Comparison of ENCODE assay signal across 26 cellular contexts in the genomic region with DNA sequence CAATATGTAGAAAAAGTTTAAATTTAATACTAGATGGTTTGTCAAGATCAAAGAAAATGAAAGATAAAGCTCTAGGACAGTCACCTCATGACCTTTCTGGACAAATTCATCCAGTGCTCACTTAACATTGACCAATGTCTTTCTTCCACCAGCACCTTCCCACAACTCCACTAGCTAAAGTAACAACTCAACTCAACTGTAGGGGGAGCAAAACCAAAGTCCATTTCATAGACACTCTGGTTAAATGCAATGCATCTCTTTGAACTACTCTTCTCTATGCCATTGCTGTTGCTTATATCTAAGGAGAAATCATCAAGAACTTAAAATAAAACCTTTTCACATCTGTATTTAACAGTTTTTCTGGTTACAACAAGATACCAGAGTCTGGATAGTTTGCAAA. TPM values are rescaled to one million over a fixed set of nuclear protein-coding genes. Genes with fewer than 3 reads are reported as not detected.
DNase-seq lines count a peak whose midpoint lies in the region; ATAC-seq and TF ChIP-seq lines count a peak whose summit lies in the region.
"Had no signal": no experiment of that assay in that cellular context is flagged by ENCODE, and none has a peak within 500 bp of the region (broad histone marks: within the 10 kb centered on the region; RNA-seq: fewer than 3 reads in every experiment).

No MANE protein-coding gene starts in this region.

- no peaks in the 10 kb centered on the region for H4K20me1 ChIP-seq in OCI-LY7 (ENCODE audit: insufficient read depth, low read length)

- no peaks in the 10 kb centered on the region for H3K4me1 ChIP-seq in A673 (ENCODE audit: insufficient read depth, low read length, poor library complexity, severe bottlenecking)
- H3K4me1 ChIP-seq in OCI-LY7 (ENCODE audit: insufficient read depth, low read length, poor library complexity, severe bottlenecking) = no peaks in the 10 kb centered on the region
- H3K4me1 ChIP-seq: vagina had no signal

- CTCF ChIA-PET in A673 (lab: Charles Lee) (no interaction called here), OCI-LY7 (lab: Charles Lee; ENCODE audit: unreplicated experiment) (no interaction called here)

- no peaks in the 10 kb centered on the region for H3K9me3 ChIP-seq in A673 (ENCODE audit: low read depth, low read length, poor library complexity, severe bottlenecking)
- H3K9me3 ChIP-seq in OCI-LY7 (ENCODE audit: low read length) = no peaks in the 10 kb centered on the region
- H3K9me3 ChIP-seq: vagina had no signal

- H3K27ac ChIP-seq in A673 (ENCODE audit: low read depth, low read length, poor library complexity, severe bottlenecking) (no peak overlapping the region), OCI-LY7 (ENCODE audit: low read depth, low read length, poor library complexity, severe bottlenecking) (no peak overlapping the region)
- H3K27ac ChIP-seq: skin epidermis, vagina had no signal

- TF ChIP-seq CTCF in A673 (conservative IDR thresholded peaks at IDR 0.05; ENCODE audit: low read depth, low read length) = 0 out of 2 replicates have a peak, but pooled peaks have one; percentile 18
- TF ChIP-seq CTCF in GM13977 (IDR thresholded peaks at IDR 0.05; ENCODE audit: extremely low read depth, insufficient read depth, missing control alignments) = peak; percentile 4
- peak; percentile 28; the same call in 1 of the 2 replicates for TF ChIP-seq CTCF in OCI-LY7 (conservative IDR thresholded peaks at IDR 0.05; ENCODE audit: low read length)
- no peak for TF ChIP-seq CTCF in chondrocyte (IDR thresholded peaks at IDR 0.05)

- H3K4me3 Mint-ChIP-seq in chondrocyte (ENCODE audit: unreplicated experiment) = no peak overlapping the region
- H3K4me3 Mint-ChIP-seq: activated naive CD8-positive, alpha-beta T cell treated with anti-CD3 and anti-CD28 coated beads for 36 hours; activated T-helper 17 cell treated with anti-CD3 and anti-CD28 coated beads, Interleukin-2, amount 50 U/mL, for 72 hours; CD14-positive monocyte; IgD-negative memory B cell; stimulated activated memory B cell treated with anti-CD40 and anti-IgM and Interleukin-4, amounts not matched to agents 10 μg/mL and 1 μg/mL and 100 μg/mL, for 72 hours; T-helper 2 cell treated with Interferon-gamma antibody and Interleukin-4, amounts not matched to agents 5 μg/mL and 100 μg/mL, for 36 hours had no signal

- in situ Hi-C loops in GM13977 (cut with MboI; ENCODE audit: low pct_unique_long_range_greater_than_20kb, low sequenced_read_pairs, unreplicated experiment) = no loop called here

- H3K9me3 Mint-ChIP-seq in chondrocyte (ENCODE audit: low read depth) = no peaks in the 10 kb centered on the region
- H3K9me3 Mint-ChIP-seq: stimulated activated memory B cell treated with anti-CD40 and anti-IgM and Interleukin-4, amounts not matched to agents 10 μg/mL and 1 μg/mL and 100 μg/mL, for 72 hours had no signal

- no peaks in the 10 kb centered on the region for H3K27me3 Mint-ChIP-seq in chondrocyte (ENCODE audit: low read depth)
- H3K27me3 Mint-ChIP-seq: activated naive CD8-positive, alpha-beta T cell treated with anti-CD3 and anti-CD28 coated beads for 36 hours; activated T-helper 17 cell treated with anti-CD3 and anti-CD28 coated beads, Interleukin-2, amount 50 U/mL, for 72 hours; IgD-negative memory B cell; stimulated activated memory B cell treated with anti-CD40 and anti-IgM and Interleukin-4, amounts not matched to agents 10 μg/mL and 1 μg/mL and 100 μg/mL, for 72 hours had no signal

- no peaks in the 10 kb centered on the region for H3K27me3 ChIP-seq in A673 (replicated peaks; ENCODE audit: insufficient read depth, low read depth, low read length, poor library complexity)
- H3K27me3 ChIP-seq: vagina had no signal

- ATAC-seq in HG03196 (IDR thresholded peaks at IDR 0.05; ENCODE audit: unreplicated experiment) (no peak), GM21367 (IDR thresholded peaks at IDR 0.05; ENCODE audit: unreplicated experiment) (no peak)
- ATAC-seq: activated T-helper 17 cell treated with anti-CD3 and anti-CD28 coated beads, Interleukin-2, amount 50 U/mL, for 72 hours; stimulated activated memory B cell treated with anti-CD40 and anti-IgM and Interleukin-4, amounts not matched to agents 10 μg/mL and 1 μg/mL and 100 μg/mL, for 72 hours had no signal

- intact Hi-C loops in A673 (cut with micrococcal nuclease; ENCODE audit: unreplicated experiment) = no loop called here
- intact Hi-C loops in OCI-LY7 (cut with micrococcal nuclease; ENCODE audit: unreplicated experiment) = no loop called here

- H3K4me1 Mint-ChIP-seq in chondrocyte (ENCODE audit: low read depth) = no peaks in the 10 kb centered on the region
- H3K4me1 Mint-ChIP-seq: activated naive CD8-positive, alpha-beta T cell treated with anti-CD3 and anti-CD28 coated beads for 36 hours; activated T-helper 17 cell treated with anti-CD3 and anti-CD28 coated beads, Interleukin-2, amount 50 U/mL, for 72 hours; CD14-positive monocyte; IgD-negative memory B cell; stimulated activated memory B cell treated with anti-CD40 and anti-IgM and Interleukin-4, amounts not matched to agents 10 μg/mL and 1 μg/mL and 100 μg/mL, for 72 hours had no signal

- no TSS peak for BruUV-seq in A673 (replicated peaks; lab: Mats Ljungman, UMichigan)
- BruUV-seq in OCI-LY7 (replicated peaks; lab: Mats Ljungman, UMichigan) = no TSS peak

- H3K36me3 ChIP-seq in A673 (ENCODE audit: insufficient read depth, low read length, poor library complexity, severe bottlenecking) (no peaks in the 10 kb centered on the region), OCI-LY7 (ENCODE audit: insufficient read depth, low read length) (no peaks in the 10 kb centered on the region)
- H3K36me3 ChIP-seq: vagina had no signal

- POLR2A ChIA-PET in A673 (lab: Charles Lee; ENCODE audit: low non-redundant PET) = no interaction called here
- POLR2A ChIA-PET in OCI-LY7 (lab: Charles Lee) = no interaction called here

- no peaks in the 10 kb centered on the region for H3K79me2 ChIP-seq in OCI-LY7 (ENCODE audit: insufficient read depth, low read depth, low read length)

- no peaks in the 10 kb centered on the region for H3K9me2 ChIP-seq in OCI-LY7 (ENCODE audit: insufficient read depth, low read length)

- H3K4me2 ChIP-seq in OCI-LY7 (ENCODE audit: low read length) = no peak overlapping the region

- H3K27ac Mint-ChIP-seq in chondrocyte (ENCODE audit: unreplicated experiment) = no peak overlapping the region
- H3K27ac Mint-ChIP-seq: activated naive CD8-positive, alpha-beta T cell treated with anti-CD3 and anti-CD28 coated beads for 36 hours; activated T-helper 17 cell treated with anti-CD3 and anti-CD28 coated beads, Interleukin-2, amount 50 U/mL, for 72 hours; CD14-positive monocyte; IgD-negative memory B cell; stimulated activated memory B cell treated with anti-CD40 and anti-IgM and Interleukin-4, amounts not matched to agents 10 μg/mL and 1 μg/mL and 100 μg/mL, for 72 hours; T-helper 2 cell treated with Interferon-gamma antibody and Interleukin-4, amounts not matched to agents 5 μg/mL and 100 μg/mL, for 36 hours had no signal

- DNase-seq in A673 (ENCODE audit: low spot score) (peak; percentile 0), GM13977 (ENCODE audit: low spot score) (no peak), OCI-LY7 (ENCODE audit: low spot score) (no peak), iPS-NIHi11 (ENCODE audit: low spot score) (peak; percentile 11), chondrocyte (ENCODE audit: low spot score) (no peak)
- DNase-seq in central memory CD4-positive, alpha-beta T cell = no peak
- DNase-seq: activated CD8-positive, alpha-beta memory T cell treated with anti-CD3 and anti-CD28 coated beads, Interleukin-2, amount 50 U/mL, for 4 hours; activated naive CD8-positive, alpha-beta T cell treated with anti-CD3 and anti-CD28 coated beads for 36 hours; hippocampal formation; NCI-H187; NCI-H774; stimulated activated CD4-positive, alpha-beta T cell treated with anti-CD3 and anti-CD28 coated beads, Interleukin-1b, Interleukin-23, amount 100 ng/mL, for 48 hours had no signal

- no peaks in the 10 kb centered on the region for H3K36me3 Mint-ChIP-seq in chondrocyte (ENCODE audit: low read depth)
- H3K36me3 Mint-ChIP-seq: activated naive CD8-positive, alpha-beta T cell treated with anti-CD3 and anti-CD28 coated beads for 36 hours; CD14-positive monocyte; IgD-negative memory B cell; stimulated activated memory B cell treated with anti-CD40 and anti-IgM and Interleukin-4, amounts not matched to agents 10 μg/mL and 1 μg/mL and 100 μg/mL, for 72 hours had no signal

- H3K4me3 ChIP-seq in A673 (ENCODE audit: low read depth, low read length, poor library complexity, severe bottlenecking) = no peak overlapping the region
- H3K4me3 ChIP-seq in OCI-LY7 (ENCODE audit: low read depth, low read length, poor library complexity, severe bottlenecking) = no peak overlapping the region
- H3K4me3 ChIP-seq: skin epidermis, vagina had no signal

- H2AFZ ChIP-seq in OCI-LY7 (ENCODE audit: low read length) = no peak overlapping the region

RNA-seq across cellular contexts. Expression of a gene that starts 25.1 kb away (rescaled TPM):
- total RNA-seq in A673 (2021) (not detected in 2 replicates), OCI-LY7 (2022) (not detected in 2 replicates), chondrocyte (not detected in 3 replicates)
- total RNA-seq in OCI-LY7 (2014; rRNA removed; shearing (Covaris generic)) = not detected in 2 replicates
- total RNA-seq: activated naive CD8-positive, alpha-beta T cell treated with anti-CD3 and anti-CD28 coated beads for 36 hours; activated T-helper 17 cell treated with anti-CD3 and anti-CD28 coated beads, Interleukin-2, amount 50 U/mL, for 72 hours; cerebellum; frontal cortex; lung microvascular endothelial cell; pulmonary artery endothelial cell; temporal lobe; vagina had no signal

Comparison
In these comparisons a context has a peak if more than half of its experiments do, and no peak if none do; other contexts are left out.
1. DNase-seq: peak in A673 (single experiment) and iPS-NIHi11 (single experiment); none in GM13977 (single experiment), OCI-LY7 (single experiment), central memory CD4-positive, alpha-beta T cell (single experiment) and chondrocyte (single experiment).